ENCODE assay signal across 8 cellular contexts in genomic region chr17:46276728-46277479, GRCh38. TPM values are rescaled to one million over a fixed set of nuclear protein-coding genes. Genes with fewer than 3 reads are reported as not detected.
DNase-seq lines count a peak whose midpoint lies in the region; ATAC-seq and TF ChIP-seq lines count a peak whose summit lies in the region.
"Not testable (repeated sequence)": the region's sequence is repeated elsewhere in the genome, so short reads cannot be mapped to it uniquely, and the experiment has no call there.

No MANE protein-coding gene starts in this region.

- H3K27me3 ChIP-seq in lung (ENCODE audit: control insufficient read depth, insufficient read depth) = not testable (repeated sequence)

- peak overlapping the region; percentile 75 for H3K27ac Mint-ChIP-seq in stimulated activated effector memory CD8-positive, alpha-beta T cell treated with anti-CD3 and anti-CD28 coated beads, Interleukin-12 subunit alpha, Interleukin-12 subunit beta, amount 100 ng/mL, for 72 hours

- WGBS in lung, 2 donors = 64 to 83% methylated on average over 3 of the region's 3 CpGs

- H3K36me3 Mint-ChIP-seq in stimulated activated effector memory CD8-positive, alpha-beta T cell treated with anti-CD3 and anti-CD28 coated beads, Interleukin-12 subunit alpha, Interleukin-12 subunit beta, amount 100 ng/mL, for 72 hours = peaks cover 20% of the 10 kb centered on the region

- H3K4me1 Mint-ChIP-seq in stimulated activated effector memory CD8-positive, alpha-beta T cell treated with anti-CD3 and anti-CD28 coated beads, Interleukin-12 subunit alpha, Interleukin-12 subunit beta, amount 100 ng/mL, for 72 hours = peaks cover 11% of the 10 kb centered on the region

- not testable (repeated sequence) for H3K4me1 ChIP-seq in lung (ENCODE audit: control insufficient read depth in 2 of 2, insufficient read depth in 2 of 2, low read length in 2 of 2)

- TF ChIP-seq CTCF in lung (IDR thresholded peaks at IDR 0.05; ENCODE audit: control extremely low read depth, extremely low read depth) = not testable (repeated sequence)

- H3K36me3 ChIP-seq in lung (ENCODE audit: control insufficient read depth in 2 of 2, insufficient read depth in 2 of 2, low read length in 2 of 2) = not testable (repeated sequence)

- ATAC-seq in lung (ENCODE audit: insufficient read depth, low FRiP score); stimulated activated effector memory CD8-positive, alpha-beta T cell treated with anti-CD3 and anti-CD28 coated beads, Interleukin-12 subunit alpha, Interleukin-12 subunit beta, amount 100 ng/mL, for 72 hours: not testable (repeated sequence)

- H3K27ac ChIP-seq in lung (ENCODE audit: low read depth in 1 of 2, low read length in 1 of 2) = not testable (repeated sequence)

- not testable (repeated sequence) for H3K9me3 ChIP-seq in lung (ENCODE audit: control insufficient read depth in 2 of 2, insufficient read depth in 1 of 2, low read length in 1 of 2)

- DNase-seq in DMS 273 (lab: John Stamatoyannopoulos, UW; ENCODE audit: unreplicated experiment) (peak; percentile 48), NAMALWA (ENCODE audit: low spot score) (peak; percentile 16), NCI-H2107 treated with DMSO at 0.1 percent for 48 hours (lab: John Stamatoyannopoulos, UW; ENCODE audit: unreplicated experiment) (peak; percentile 63), NCI-H774 (lab: John Stamatoyannopoulos, UW) (peak; percentile 62), ecto neural progenitor cell (ENCODE audit: low spot score) (peak; percentile 54), lung (ENCODE audit: low spot score) (peak; percentile 28)
- peak; percentile 44 for DNase-seq in activated CD8-positive, alpha-beta memory T cell treated with anti-CD3 and anti-CD28 coated beads, Interleukin-2, amount 50 U/mL, for 48 hours
- DNase-seq in stimulated activated effector memory CD8-positive, alpha-beta T cell treated with anti-CD3 and anti-CD28 coated beads, Interleukin-12 subunit alpha, Interleukin-12 subunit beta, amount 100 ng/mL, for 72 hours (ENCODE audit: low spot score in 2 of 2) = peak in 1 of 2 donors; percentile 49

- not testable (repeated sequence) for H3K4me3 Mint-ChIP-seq in stimulated activated effector memory CD8-positive, alpha-beta T cell treated with anti-CD3 and anti-CD28 coated beads, Interleukin-12 subunit alpha, Interleukin-12 subunit beta, amount 100 ng/mL, for 72 hours

- not testable (repeated sequence) for H3K9me3 Mint-ChIP-seq in stimulated activated effector memory CD8-positive, alpha-beta T cell treated with anti-CD3 and anti-CD28 coated beads, Interleukin-12 subunit alpha, Interleukin-12 subunit beta, amount 100 ng/mL, for 72 hours

- H3K4me3 ChIP-seq in lung = not testable (repeated sequence)

RNA-seq across cellular contexts. Expression of gene LRRC37A, which starts 18.0 kb away (rescaled TPM):
- 1 to 10 TPM; 2.9 to 5.2 TPM for total RNA-seq in lung
- polyA plus RNA-seq in lung = under 1 TPM; 0.64 to 0.94 TPM
